In the genomic region with DNA sequence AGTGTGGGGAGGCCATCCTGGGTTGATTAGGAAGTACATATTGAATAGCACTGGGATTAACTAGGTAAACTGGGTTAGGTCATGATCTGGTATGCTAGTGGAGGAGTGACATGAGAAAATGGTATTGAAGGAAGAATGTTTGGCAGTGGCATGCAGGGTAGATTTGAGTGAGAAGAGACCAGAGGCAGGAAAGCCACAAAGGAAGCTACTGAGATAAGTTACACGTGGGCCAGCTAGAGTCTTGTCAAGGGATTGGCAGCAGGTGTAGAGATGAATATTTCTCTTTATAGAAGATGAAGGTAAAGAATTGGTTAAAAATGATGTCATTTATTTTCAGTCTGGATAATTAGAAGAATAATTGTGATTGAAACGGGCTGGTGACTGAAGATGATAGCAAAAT, we compare ENCODE assay signal across 31 cellular contexts.
"Had no signal": no experiment of that assay in that cellular context is flagged by ENCODE, and none has a peak within 500 bp of the region (broad histone marks: within the 10 kb centered on the region; RNA-seq: fewer than 3 reads in every experiment).

No MANE protein-coding gene starts in this region.

- H3K4me1 ChIP-seq: neural progenitor cell, parathyroid adenoma, psoas muscle, spleen, suprapubic skin, testis, tibial artery, transverse colon, upper lobe of right lung, uterus had no signal

- H3K9ac ChIP-seq: neural progenitor cell, parathyroid adenoma had no signal

- H3K27ac Mint-ChIP-seq: natural killer cell; nephron; neural progenitor cell; progenitor cell of endocrine pancreas; stimulated activated memory B cell treated with anti-CD40 and anti-IgM and Interleukin-4, amounts not matched to agents 10 μg/mL and 1 μg/mL and 100 μg/mL, for 72 hours; stimulated activated naive CD8-positive, alpha-beta T cell treated with anti-CD3 and anti-CD28 coated beads, Interleukin-15, amount 100 ng/mL, for 72 hours; type B pancreatic cell had no signal

- H3K4me3 Mint-ChIP-seq: natural killer cell; nephron; neural progenitor cell; stimulated activated memory B cell treated with anti-CD40 and anti-IgM and Interleukin-4, amounts not matched to agents 10 μg/mL and 1 μg/mL and 100 μg/mL, for 72 hours; stimulated activated naive CD8-positive, alpha-beta T cell treated with anti-CD3 and anti-CD28 coated beads, Interleukin-15, amount 100 ng/mL, for 72 hours; type B pancreatic cell had no signal

- H3K27me3 Mint-ChIP-seq: stimulated activated memory B cell treated with anti-CD40 and anti-IgM and Interleukin-4, amounts not matched to agents 10 μg/mL and 1 μg/mL and 100 μg/mL, for 72 hours; stimulated activated naive CD8-positive, alpha-beta T cell treated with anti-CD3 and anti-CD28 coated beads, Interleukin-15, amount 100 ng/mL, for 72 hours; type B pancreatic cell had no signal

- H3K4me2 ChIP-seq: neural progenitor cell, smooth muscle cell had no signal

- H3K36me3 Mint-ChIP-seq: natural killer cell; neural progenitor cell; stimulated activated memory B cell treated with anti-CD40 and anti-IgM and Interleukin-4, amounts not matched to agents 10 μg/mL and 1 μg/mL and 100 μg/mL, for 72 hours; type B pancreatic cell had no signal

- H3K27me3 ChIP-seq: neural progenitor cell, ovary, spleen, suprapubic skin, testis, tibial artery, transverse colon, upper lobe of right lung, uterus had no signal

- H3K9me3 ChIP-seq: ovary, psoas muscle, spleen, suprapubic skin, testis, tibial artery, transverse colon, upper lobe of right lung, uterus had no signal

- H2AFZ ChIP-seq: neural progenitor cell, parathyroid adenoma had no signal

- H3K4me1 Mint-ChIP-seq: nephron; neural progenitor cell; stimulated activated memory B cell treated with anti-CD40 and anti-IgM and Interleukin-4, amounts not matched to agents 10 μg/mL and 1 μg/mL and 100 μg/mL, for 72 hours; stimulated activated naive CD8-positive, alpha-beta T cell treated with anti-CD3 and anti-CD28 coated beads, Interleukin-15, amount 100 ng/mL, for 72 hours had no signal

- ATAC-seq: natural killer cell; psoas muscle; right cardiac atrium; sciatic nerve; stimulated activated memory B cell treated with anti-CD40 and anti-IgM and Interleukin-4, amounts not matched to agents 10 μg/mL and 1 μg/mL and 100 μg/mL, for 72 hours; stimulated activated naive CD8-positive, alpha-beta T cell treated with anti-CD3 and anti-CD28 coated beads, Interleukin-15, amount 100 ng/mL, for 72 hours; stimulated activated naive CD8-positive, alpha-beta T cell treated with anti-CD3 and anti-CD28 coated beads, Interleukin-15, Interleukin-2, amounts not matched to agents 100 U/mL and 50 U/mL, for 24 hours; upper lobe of right lung had no signal

- H3K36me3 ChIP-seq: neural progenitor cell, ovary, spleen, suprapubic skin, tibial artery, transverse colon, upper lobe of right lung, uterus had no signal

- H3K9me3 Mint-ChIP-seq: natural killer cell; neural progenitor cell; stimulated activated memory B cell treated with anti-CD40 and anti-IgM and Interleukin-4, amounts not matched to agents 10 μg/mL and 1 μg/mL and 100 μg/mL, for 72 hours; stimulated activated naive CD8-positive, alpha-beta T cell treated with anti-CD3 and anti-CD28 coated beads, Interleukin-15, amount 100 ng/mL, for 72 hours had no signal

- DNase-seq: natural killer cell; occipital lobe; ovary; posterior cingulate gyrus; psoas muscle; right cardiac atrium; spleen; stimulated activated CD4-positive, alpha-beta T cell treated with anti-CD3 and anti-CD28 coated beads, Interleukin-12 subunit alpha, Interleukin-12 subunit beta, amount 100 ng/mL, for 4 hours; stimulated activated CD4-positive, alpha-beta T cell treated with anti-CD3 and anti-CD28 coated beads, Interleukin-1b, Interleukin-23, amount 100 ng/mL, for 48 hours; stimulated activated CD4-positive, alpha-beta T cell treated with anti-CD3 and anti-CD28 coated beads, Interleukin-4, amount 100 ng/mL, for 1 hour; stimulated activated CD4-positive, alpha-beta T cell treated with anti-CD3 and anti-CD28 coated beads, Interleukin-4, amount 100 ng/mL, for 4 hours; stimulated activated CD8-positive, alpha-beta memory T cell treated with anti-CD3 and anti-CD28 coated beads, Interleukin-4, amount 100 ng/mL, for 48 hours; stimulated activated naive CD4-positive, alpha-beta T cell; stimulated activated naive CD8-positive, alpha-beta T cell treated with anti-CD3 and anti-CD28 coated beads, Interleukin-15, amount 100 ng/mL, for 72 hours; stimulated activated naive CD8-positive, alpha-beta T cell treated with anti-CD3 and anti-CD28 coated beads, Interleukin-15, Interleukin-2, amounts not matched to agents 100 U/mL and 50 U/mL, for 24 hours; substantia nigra; testis; tibial artery; transverse colon; upper lobe of right lung; uterus had no signal

- H3K27ac ChIP-seq: neural progenitor cell, ovary, parathyroid adenoma, psoas muscle, skin epidermis, spleen, suprapubic skin, testis, tibial artery, transverse colon, upper lobe of right lung, uterus had no signal

- H3K4me3 ChIP-seq: neural progenitor cell, ovary, psoas muscle, skin epidermis, smooth muscle cell, spleen, suprapubic skin, testis, tibial artery, transverse colon, upper lobe of right lung, uterus had no signal

- H3K79me2 ChIP-seq: parathyroid adenoma had no signal
